In genomic region chr3:54968546-54969172, GRCh38 we compare ENCODE assay signal across 22 cellular contexts. TPM values are rescaled to one million over a fixed set of nuclear protein-coding genes. Genes with fewer than 3 reads are reported as not detected.
DNase-seq lines count a peak whose midpoint lies in the region; ATAC-seq and TF ChIP-seq lines count a peak whose summit lies in the region.
"Had no signal": no experiment of that assay in that cellular context is flagged by ENCODE, and none has a peak within 500 bp of the region (broad histone marks: within the 10 kb centered on the region; RNA-seq: fewer than 3 reads in every experiment).

No MANE protein-coding gene starts in this region.

- peaks cover 11 to 14% of the 10 kb centered on the region in 2 donors for H3K9me3 Mint-ChIP-seq in activated naive CD4-positive, alpha-beta T cell treated with anti-CD3 and anti-CD28 coated beads, Interleukin-2, amount 50 U/mL, for 72 hours
- H3K9me3 Mint-ChIP-seq: WTC11 had no signal

- H3K4me1 ChIP-seq in adipocyte (ENCODE audit: control insufficient read depth, insufficient read depth, low read length), result peaks cover 13% of the 10 kb centered on the region
- H3K4me1 ChIP-seq: breast epithelium had no signal

- no peaks in the 10 kb centered on the region for H3K27me3 ChIP-seq in HL-60 (ENCODE audit: insufficient read depth, poor library complexity, severe bottlenecking)
- no peaks in the 10 kb centered on the region for H3K27me3 ChIP-seq in adipocyte (replicated peaks; ENCODE audit: control insufficient read depth, insufficient read depth, low read length)
- H3K27me3 ChIP-seq: breast epithelium, tibial nerve had no signal

- ATAC-seq in activated naive CD4-positive, alpha-beta T cell treated with anti-CD3 and anti-CD28 coated beads, Interleukin-2, amount 50 U/mL, for 72 hours, result no peak
- ATAC-seq: sciatic nerve, WTC11 had no signal

- peak overlapping the region; percentile 93 for H3K27ac ChIP-seq in HL-60 (replicated peaks)
- H3K27ac ChIP-seq: breast epithelium, tibial nerve had no signal

- no peaks in the 10 kb centered on the region for H3K9me3 ChIP-seq in adipocyte (ENCODE audit: control insufficient read depth, low read length)
- H3K9me3 ChIP-seq: breast epithelium, tibial nerve had no signal

- H3K9ac ChIP-seq in adipocyte (ENCODE audit: low read length), result no peak overlapping the region

- H3K4me3 ChIP-seq in HL-60 (replicated peaks; ENCODE audit: insufficient read depth, low read length), result peak overlapping the region; percentile 61
- no peak overlapping the region for H3K4me3 ChIP-seq in adipocyte (ENCODE audit: low read length)
- no peak overlapping the region for H3K4me3 ChIP-seq in fibroblast of villous mesenchyme (ENCODE audit: low read depth, low read length)
- H3K4me3 ChIP-seq: breast epithelium, tibial nerve had no signal

- TF ChIP-seq CTCF in HL-60 (IDR thresholded peaks at IDR 0.05; ENCODE audit: insufficient read depth, low read length), result no peak
- TF ChIP-seq CTCF in fibroblast of villous mesenchyme (IDR thresholded peaks at IDR 0.05; ENCODE audit: insufficient read depth, low read depth, low read length), result no peak

- DNase-seq in HL-60 (ENCODE audit: low read depth in 1 of 2, low spot score in 1 of 2) (no peak), adipocyte (ENCODE audit: low read depth) (peak; percentile 66), fibroblast of villous mesenchyme (ENCODE audit: low read depth) (peak; percentile 55), renal cortical epithelial cell (ENCODE audit: low read depth) (peak; percentile 16), KG1 (lab: John Stamatoyannopoulos, UW) (no peak)
- no peak for DNase-seq in stimulated activated CD4-positive, alpha-beta T cell treated with anti-CD3 and anti-CD28 coated beads, Interleukin-12 subunit alpha, Interleukin-12 subunit beta, amount 100 ng/mL, for 4 hours
- DNase-seq in stimulated activated naive CD4-positive, alpha-beta T cell (lab: John Stamatoyannopoulos, UW), result no peak
- no peak for DNase-seq in activated naive CD4-positive, alpha-beta T cell treated with anti-CD3 and anti-CD28 coated beads, Interleukin-2, amount 50 U/mL, for 72 hours (ENCODE audit: low spot score in 2 of 2)
- DNase-seq: activated gamma-delta T cell treated with Interleukin-2 at 50 U/mL for 16 hours; CD4-positive, CD25-positive, alpha-beta regulatory T cell; effector memory CD4-positive, alpha-beta T cell; mammary epithelial cell; MM.1S; NCI-H2029; NCI-H774; T-helper 1 cell had no signal

- H3K27ac Mint-ChIP-seq in activated naive CD4-positive, alpha-beta T cell treated with anti-CD3 and anti-CD28 coated beads, Interleukin-2, amount 50 U/mL, for 72 hours, result no peak overlapping the region
- H3K27ac Mint-ChIP-seq: CD4-positive, CD25-positive, alpha-beta regulatory T cell; WTC11 had no signal

- no peaks in the 10 kb centered on the region for H3K36me3 ChIP-seq in adipocyte (ENCODE audit: control insufficient read depth, insufficient read depth, low read length, severe bottlenecking)
- H3K36me3 ChIP-seq: breast epithelium, tibial nerve had no signal

- no peaks in the 10 kb centered on the region for H3K36me3 Mint-ChIP-seq in activated naive CD4-positive, alpha-beta T cell treated with anti-CD3 and anti-CD28 coated beads, Interleukin-2, amount 50 U/mL, for 72 hours
- H3K36me3 Mint-ChIP-seq: CD4-positive, CD25-positive, alpha-beta regulatory T cell; WTC11 had no signal

RNA-seq across cellular contexts. Expression of gene LRTM1, which starts 40.8 kb away (rescaled TPM):
- total RNA-seq in fibroblast of villous mesenchyme (not detected in 2 replicates), renal cortical epithelial cell (not detected in 2 replicates)
- total RNA-seq in activated naive CD4-positive, alpha-beta T cell treated with anti-CD3 and anti-CD28 coated beads, Interleukin-2, amount 50 U/mL, for 72 hours, result not detected
- total RNA-seq: breast epithelium; CD4-positive, CD25-positive, alpha-beta regulatory T cell; H4; mammary epithelial cell; neural crest cell; sciatic nerve; tibial nerve; WTC11 had no signal

Comparison
In these comparisons a context has a peak if more than half of its experiments do, and no peak if none do; other contexts are left out.
1. DNase-seq: peak in adipocyte (single experiment), fibroblast of villous mesenchyme (single experiment) and renal cortical epithelial cell (single experiment); none in HL-60 (0 of 2), stimulated activated CD4-positive, alpha-beta T cell treated with anti-CD3 and anti-CD28 coated beads, Interleukin-12 subunit alpha, Interleukin-12 subunit beta, amount 100 ng/mL, for 4 hours (single experiment), stimulated activated naive CD4-positive, alpha-beta T cell (0 of 6), activated naive CD4-positive, alpha-beta T cell treated with anti-CD3 and anti-CD28 coated beads, Interleukin-2, amount 50 U/mL, for 72 hours (0 of 2) and KG1 (single experiment).